1 cellular context compared by ENCODE assay signal in genomic region chr2:173087793-173088493, GRCh38.
TF ChIP-seq lines count a peak whose summit lies in the region.

No MANE protein-coding gene starts in this region.

TF ChIP-seq in A549, 52 proteins besides CTCF, POLR2A, EP300 and RAD21 (continued from another document):
- TF ChIP-seq, protein P1, sequence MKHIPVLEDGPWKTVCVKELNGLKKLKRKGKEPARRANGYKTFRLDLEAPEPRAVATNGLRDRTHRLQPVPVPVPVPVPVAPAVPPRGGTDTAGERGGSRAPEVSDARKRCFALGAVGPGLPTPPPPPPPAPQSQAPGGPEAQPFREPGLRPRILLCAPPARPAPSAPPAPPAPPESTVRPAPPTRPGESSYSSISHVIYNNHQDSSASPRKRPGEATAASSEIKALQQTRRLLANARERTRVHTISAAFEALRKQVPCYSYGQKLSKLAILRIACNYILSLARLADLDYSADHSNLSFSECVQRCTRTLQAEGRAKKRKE (CRISPR knock-in tag; IDR thresholded peaks at IDR 0.05; ENCODE audit: low read depth) = no peak
- TF ChIP-seq ZFP36 (IDR thresholded peaks at IDR 0.05; ENCODE audit: borderline replicate concordance, partially characterized antibody) = no peak
- TF ChIP-seq CEBPB (IDR thresholded peaks at IDR 0.05) = peak in 1 of 2 experiments; percentile 69; a peak in 2 of 4 replicates
- TF ChIP-seq FOSL2 (IDR thresholded peaks at IDR 0.05) = no peak
- peak; percentile 2; the same call in 1 of the 2 replicates for TF ChIP-seq FOSL2 (CRISPR knock-in tag; IDR thresholded peaks at IDR 0.05)
- peak in 1 of 2 experiments; percentile 40; a peak in 1 of 5 replicates for TF ChIP-seq JUN (IDR thresholded peaks at IDR 0.05)
